Comparison of ENCODE assay signal across 13 cellular contexts in the genomic region with DNA sequence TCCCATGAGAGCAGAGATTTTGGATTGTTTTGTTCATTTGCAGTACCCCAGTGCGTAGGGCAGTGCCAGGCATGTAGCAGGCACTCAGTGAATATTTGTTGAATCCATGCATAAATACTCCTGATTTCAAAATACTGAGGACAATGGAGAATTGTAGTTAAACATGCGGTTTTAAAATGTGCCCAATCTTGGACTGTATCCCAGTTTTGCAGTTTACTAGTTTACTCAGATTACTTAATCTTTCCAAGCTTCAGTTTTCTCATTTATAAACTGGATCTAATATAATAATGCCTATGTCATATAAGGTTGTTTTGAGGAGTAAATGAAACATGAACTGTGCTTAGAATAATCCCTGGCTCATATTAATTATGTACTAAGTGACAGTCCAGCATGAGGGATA.
A peak's percentile ranks its signal among the peaks of the same experiment; 100 is the strongest.
DNase-seq lines count a peak whose midpoint lies in the region; ATAC-seq and TF ChIP-seq lines count a peak whose summit lies in the region.
"Had no signal": no experiment of that assay in that cellular context is flagged by ENCODE, and none has a peak within 500 bp of the region (broad histone marks: within the 10 kb centered on the region; RNA-seq: fewer than 3 reads in every experiment).

No MANE protein-coding gene starts in this region.

- DNase-seq in AG10803 (ENCODE audit: low read depth): peak; percentile 74
- peak; percentile 64 for DNase-seq in LNCaP clone FGC (ENCODE audit: low read depth)
- DNase-seq in caudate nucleus (lab: John Stamatoyannopoulos, UW): no peak
- peak; percentile 84 for DNase-seq in pons (ENCODE audit: low spot score)
- DNase-seq in inferior parietal cortex (ENCODE audit: extremely low spot score): no peak
- no peak for DNase-seq in NCI-H2227 (lab: John Stamatoyannopoulos, UW; ENCODE audit: unreplicated experiment)
- no peak for DNase-seq in T-helper 2 cell
- DNase-seq: AML-193, mesendoderm, NCI-H2029, T-helper 9 cell, trophoblast cell had no signal

- peak overlapping the region; percentile 88 for H3K27ac ChIP-seq in caudate nucleus (ENCODE audit: low read depth, low read length)

- H3K4me3 ChIP-seq in AG10803 (ENCODE audit: low read length): no peak overlapping the region
- H3K4me3 ChIP-seq in LNCaP clone FGC (ENCODE audit: low read depth, low read length): no peak overlapping the region

- ATAC-seq in GM21786 (IDR thresholded peaks at IDR 0.05; ENCODE audit: unreplicated experiment): no peak

- no peak for TF ChIP-seq CTCF in AG10803 (conservative IDR thresholded peaks at IDR 0.05; ENCODE audit: low read length)
- TF ChIP-seq CTCF in LNCaP clone FGC (IDR thresholded peaks at IDR 0.05; ENCODE audit: control insufficient read depth, extremely low read depth, insufficient read depth): no peak

Comparison
In these comparisons a context has a peak if more than half of its experiments do, and no peak if none do; other contexts are left out.
1. DNase-seq: peak in AG10803 (single experiment), LNCaP clone FGC (single experiment) and pons (single experiment); none in caudate nucleus (0 of 61), inferior parietal cortex (single experiment), NCI-H2227 (single experiment) and T-helper 2 cell (0 of 5).